ENCODE assay signal across 18 cellular contexts in the genomic region with DNA sequence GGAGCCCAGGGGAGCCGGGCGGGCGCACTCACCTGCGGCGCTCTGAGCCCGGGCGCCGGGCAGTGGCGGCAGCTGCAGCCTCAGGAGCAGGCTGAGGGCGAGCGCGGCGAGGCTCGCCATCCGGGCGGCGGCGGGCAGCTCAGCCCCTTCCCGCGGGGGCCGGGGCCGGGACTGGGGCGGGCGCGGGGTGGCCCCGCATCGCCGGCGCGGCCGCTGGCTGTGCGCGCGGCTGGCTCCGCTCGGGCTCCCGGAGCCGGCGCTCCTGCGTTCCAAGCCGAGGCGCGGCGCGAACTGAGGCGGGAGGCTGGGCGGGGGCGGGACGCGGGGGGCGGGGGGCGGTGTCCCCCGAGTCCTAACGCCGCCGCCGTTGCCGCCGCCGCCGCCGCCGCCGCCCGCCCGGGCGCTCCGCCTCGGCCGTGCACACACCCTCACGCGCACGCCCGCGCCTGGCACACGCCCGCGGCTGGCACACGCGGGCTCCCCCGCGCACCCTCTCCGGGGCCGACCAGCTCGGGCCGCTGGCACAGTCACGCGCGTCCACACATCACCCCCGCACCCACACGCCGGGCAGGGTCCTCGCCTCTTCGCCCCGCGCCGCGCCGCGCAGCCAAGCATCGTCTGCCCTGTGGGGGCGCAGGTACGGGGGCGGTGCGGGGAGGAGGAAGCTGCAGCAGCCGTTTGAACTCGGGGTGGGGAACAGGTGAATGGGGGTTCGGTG. TPM values are rescaled to one million over a fixed set of nuclear protein-coding genes. Genes with fewer than 3 reads are reported as not detected.
DNase-seq lines count a peak whose midpoint lies in the region; ATAC-seq, FAIRE-seq and TF ChIP-seq lines count a peak whose summit lies in the region.
"Had no signal": no experiment of that assay in that cellular context is flagged by ENCODE, and none has a peak within 500 bp of the region (broad histone marks: within the 10 kb centered on the region; RNA-seq: fewer than 3 reads in every experiment).

A gene (minus strand): TSS at position 293 of the 718 bp plus-strand sequence. CDS start 173 bp downstream, at position 120.

- H3K4me1 ChIP-seq in astrocyte (ENCODE audit: insufficient read depth, low read length) (no peaks in the 10 kb centered on the region), HepG2 (ENCODE audit: insufficient read depth, low read length) (no peaks in the 10 kb centered on the region), suprapubic skin (peaks cover 21% of the 10 kb centered on the region)
- H3K4me1 ChIP-seq: A549, Caco-2, thyroid gland had no signal

- H3K4me3 Mint-ChIP-seq in astrocyte (ENCODE audit: unreplicated experiment): peak within 1 kb of the TSS; percentile 40
- H3K4me3 Mint-ChIP-seq: natural killer cell had no signal

- TF ChIP-seq POLR2A in HepG2 (IDR thresholded peaks at IDR 0.05; ENCODE audit: insufficient read depth in 1 of 2, low read depth in 2 of 2, low read length in 2 of 2) (no peak), suprapubic skin (IDR thresholded peaks at IDR 0.05) (no peak)

- intact Hi-C loops in HepG2 (cut with micrococcal nuclease; ENCODE audit: unreplicated experiment): no loop called here

- 55% methylated on average over 35 of the region's 108 CpGs for WGBS in HepG2 (ENCODE audit: low lambda C conversion rate)
- 0% methylated on average over 3 of the region's 108 CpGs for WGBS in suprapubic skin

- no peak for TF ChIP-seq EP300 in HepG2 (IDR thresholded peaks at IDR 0.05; ENCODE audit: low read depth in 2 of 2, low read length in 2 of 2)
- TF ChIP-seq EP300 in HepG2 (CRISPR knock-in tag; IDR thresholded peaks at IDR 0.05; ENCODE audit: borderline replicate concordance): no peak
- no peak for TF ChIP-seq EP300 in suprapubic skin (IDR thresholded peaks at IDR 0.05)

- no peak for FAIRE-seq in astrocyte (lab: Jason Lieb, UNC)
- no peak for FAIRE-seq in HepG2 (lab: Jason Lieb, UNC)
- FAIRE-seq: A549, K562, kidney, small intestine had no signal

- TF ChIP-seq CTCF in astrocyte (IDR thresholded peaks at IDR 0.05; ENCODE audit: insufficient read depth, low read depth, low read length) (no peak), HepG2 (CRISPR knock-in tag; IDR thresholded peaks at IDR 0.05) (no peak), suprapubic skin (IDR thresholded peaks at IDR 0.05) (no peak)

- DNase-seq in NCI-H748 (lab: John Stamatoyannopoulos, UW; ENCODE audit: unreplicated experiment): peak; percentile 68
- DNase-seq in NCI-H748 treated with DMSO at 0.1 percent for 48 hours (lab: John Stamatoyannopoulos, UW): no peak
- no peak for DNase-seq in astrocyte (ENCODE audit: low read depth)
- no peak for DNase-seq in HepG2 (ENCODE audit: low spot score)
- DNase-seq in suprapubic skin (ENCODE audit: low spot score in 2 of 2): no peak
- DNase-seq in SHP77 treated with DMSO at 0.1 percent for 48 hours (lab: John Stamatoyannopoulos, UW): no peak
- DNase-seq in epidermal melanocyte (ENCODE audit: insufficient read length, low spot score): no peak
- DNase-seq in iPS-NIHi7 (ENCODE audit: extremely low spot score): no peak
- DNase-seq: activated CD8-positive, alpha-beta memory T cell treated with anti-CD3 and anti-CD28 coated beads, Interleukin-2, amount 50 U/mL, for 48 hours; Caco-2; kidney; natural killer cell; NCI-H2081; small intestine; thyroid gland had no signal

- CTCF ChIA-PET in HepG2 (lab: Yijun Ruan, JAX; ENCODE audit: low intra/inter-chr PET ratio, low total read pairs): no interaction called here

- H2AFZ ChIP-seq in astrocyte (ENCODE audit: low read depth, low read length) (no peak within 1 kb of the TSS), HepG2 (ENCODE audit: low read length) (no peak within 1 kb of the TSS)

- no peak within 1 kb of the TSS for H3K4me3 ChIP-seq in astrocyte (ENCODE audit: insufficient read depth, low read depth, low read length)
- no peak within 1 kb of the TSS for H3K4me3 ChIP-seq in HepG2 (replicated peaks in 1 of 3; ENCODE audit: insufficient read depth in 1 of 3, low read depth in 2 of 3, low read length in 3 of 3)
- peak within 1 kb of the TSS; percentile 45 for H3K4me3 ChIP-seq in suprapubic skin
- H3K4me3 ChIP-seq: A549, K562, SK-N-MC, thyroid gland had no signal

- no peak for TF ChIP-seq RAD21 in HepG2 (CRISPR knock-in tag; IDR thresholded peaks at IDR 0.05)

- no peaks in the 10 kb centered on the region for H3K36me3 ChIP-seq in astrocyte (ENCODE audit: insufficient read depth, low read length)
- H3K36me3 ChIP-seq in HepG2 (replicated peaks in 1 of 2; ENCODE audit: control insufficient read depth in 1 of 2, insufficient read depth in 2 of 2, low read length in 2 of 2): no peaks in the 10 kb centered on the region
- no peaks in the 10 kb centered on the region for H3K36me3 ChIP-seq in suprapubic skin
- H3K36me3 ChIP-seq: thyroid gland had no signal

- no peak within 1 kb of the TSS for H3K27ac Mint-ChIP-seq in astrocyte (ENCODE audit: unreplicated experiment)
- H3K27ac Mint-ChIP-seq: natural killer cell had no signal

- H3K4me2 ChIP-seq in astrocyte (ENCODE audit: low read length) (no peak within 1 kb of the TSS), HepG2 (ENCODE audit: low read depth, low read length) (no peak within 1 kb of the TSS)
- H3K4me2 ChIP-seq: A549 had no signal

- H3K27ac ChIP-seq in astrocyte (ENCODE audit: low read depth, low read length) (no peak within 1 kb of the TSS), HepG2 (ENCODE audit: extremely low read length, insufficient read depth, low read length) (no peak within 1 kb of the TSS), suprapubic skin (no peak within 1 kb of the TSS)
- H3K27ac ChIP-seq: A549, SK-N-MC, thyroid gland had no signal

- H3K9ac ChIP-seq in astrocyte (ENCODE audit: low read length) (no peak within 1 kb of the TSS), HepG2 (ENCODE audit: insufficient read depth, low read depth, low read length) (no peak within 1 kb of the TSS)

- H3K27me3 ChIP-seq in astrocyte (ENCODE audit: insufficient read depth, low read length) (peaks cover 14% of the 10 kb centered on the region), HepG2 (ENCODE audit: control insufficient read depth in 1 of 2, insufficient read depth in 2 of 2, low read length in 2 of 2) (peaks cover 9 to 38% of the 10 kb centered on the region in 2 experiments; a peak in 3 of 5 replicates), suprapubic skin (peaks cover 61% of the 10 kb centered on the region)
- H3K27me3 ChIP-seq: thyroid gland had no signal

- H3K79me2 ChIP-seq in astrocyte (ENCODE audit: insufficient read depth, low read length) (no peaks in the 10 kb centered on the region), HepG2 (ENCODE audit: insufficient read depth, low read length) (no peaks in the 10 kb centered on the region)

- H4K20me1 ChIP-seq in astrocyte (ENCODE audit: insufficient read depth, low read length): no peaks in the 10 kb centered on the region
- no peaks in the 10 kb centered on the region; the same call in 1 of the 2 replicates for H4K20me1 ChIP-seq in HepG2 (ENCODE audit: insufficient read depth, low read length)

- in situ Hi-C loops in HepG2 (cut with HindIII; ENCODE audit: extremely low pct_ligation_motif_present, low pct_unique_long_range_greater_than_20kb): loop anchor here (5.0 to 10.0 kb wide), 3 partner anchors 985 to 1452 kb away; no protein-coding TSS in a partner anchor

- H3K9me3 ChIP-seq in astrocyte (ENCODE audit: insufficient read depth, low read depth, low read length) (no peaks in the 10 kb centered on the region), HepG2 (ENCODE audit: low read length) (no peaks in the 10 kb centered on the region), suprapubic skin (no peaks in the 10 kb centered on the region)
- H3K9me3 ChIP-seq: A549, Caco-2, thyroid gland had no signal

- no TSS peak for BruUV-seq in HepG2 (replicated peaks; lab: Mats Ljungman, UMichigan)

- H3K27me3 Mint-ChIP-seq in astrocyte (ENCODE audit: low read depth, unreplicated experiment): peaks cover 37% of the 10 kb centered on the region

- no peak for ATAC-seq in HepG2
- ATAC-seq: A549, K562, natural killer cell had no signal

- POLR2A ChIA-PET in HepG2 (lab: Yijun Ruan, JAX): no interaction called here

- H3K36me3 Mint-ChIP-seq in astrocyte (ENCODE audit: low read depth, unreplicated experiment): no peaks in the 10 kb centered on the region
- H3K36me3 Mint-ChIP-seq: natural killer cell had no signal

- no peaks in the 10 kb centered on the region for H3K4me1 Mint-ChIP-seq in astrocyte (ENCODE audit: low read depth, unreplicated experiment)
- H3K4me1 Mint-ChIP-seq: natural killer cell had no signal

- H3K9me3 Mint-ChIP-seq in astrocyte (ENCODE audit: unreplicated experiment): peaks cover 9% of the 10 kb centered on the region
- H3K9me3 Mint-ChIP-seq: natural killer cell had no signal

TF ChIP-seq in HepG2, 621 proteins besides CTCF, POLR2A, EP300 and RAD21 (continues in another document):
- TF ChIP-seq ELF4 (CRISPR knock-in tag; IDR thresholded peaks at IDR 0.05; ENCODE audit: borderline replicate concordance) (no peak), NFKBIZ (CRISPR knock-in tag; IDR thresholded peaks at IDR 0.05) (no peak)

RNA-seq across cellular contexts. Expression of the gene that starts here (rescaled TPM):
- total RNA-seq in astrocyte: 0.25 TPM in 1 of 2 replicates, not detected in the other
- 0.09 TPM in 1 of 2 replicates, not detected in the other for total RNA-seq in HepG2 (2016; rRNA removed; fragmentation: Illumina TruSeq; extraction: Trizol)
- total RNA-seq in HepG2 (2016; cell fraction: cytosol; rRNA removed; fragmentation: Illumina TruSeq; extraction: Trizol; ENCODE audit: low read depth): not detected in 2 replicates
- 0.09 TPM in 1 of 2 replicates, not detected in the other for total RNA-seq in HepG2 (2016; cell fraction: insoluble cytoplasmic fraction; rRNA removed; fragmentation: Illumina TruSeq; extraction: Trizol)
- not detected in 2 replicates for total RNA-seq in HepG2 (2016; cell fraction: membrane; rRNA removed; fragmentation: Illumina TruSeq; extraction: Trizol)
- not detected in 2 replicates for total RNA-seq in HepG2 (2016; cell fraction: nucleus; rRNA removed; fragmentation: Illumina TruSeq; extraction: Trizol)
- under 0.01 TPM in 2 replicates for polyA plus RNA-seq in HepG2 (2011; rRNA removed)
- polyA plus RNA-seq in HepG2 (2011; cell fraction: cytosol; rRNA removed): under 0.01 and 0.01 TPM in 2 replicates
- 0.02 and 0.07 TPM in 2 replicates for polyA plus RNA-seq in HepG2 (2011; cell fraction: nucleus; rRNA removed)
- polyA plus RNA-seq in HepG2 (2012): 0.03 TPM in 1 of 2 replicates, not detected in the other
- not detected in 2 replicates for polyA plus RNA-seq in HepG2 (2016; cell fraction: cytosol; fragmentation: Illumina TruSeq; extraction: Trizol; ENCODE audit: low read depth)
- not detected in 2 replicates for polyA plus RNA-seq in HepG2 (2016; cell fraction: insoluble cytoplasmic fraction; fragmentation: Illumina TruSeq; extraction: Trizol; ENCODE audit: low read depth)
- not detected in 2 replicates for polyA plus RNA-seq in HepG2 (2016; cell fraction: membrane; fragmentation: Illumina TruSeq; extraction: Trizol; ENCODE audit: low read depth)
- not detected in 2 replicates for polyA plus RNA-seq in HepG2 (2016; cell fraction: nucleus; fragmentation: Illumina TruSeq; extraction: Trizol; ENCODE audit: insufficient read depth, low read depth)
- polyA minus RNA-seq in HepG2 (2011; rRNA and poly(A)+ RNA removed; ENCODE audit: low replicate concordance): not detected in 2 replicates
- not detected in 2 replicates for polyA minus RNA-seq in HepG2 (2011; cell fraction: cytosol; rRNA and poly(A)+ RNA removed)
- 0.13 and 0.37 TPM in 2 replicates for polyA minus RNA-seq in HepG2 (2011; cell fraction: nucleus; rRNA and poly(A)+ RNA removed)
- total RNA-seq in suprapubic skin: 1 to 10 TPM in 3 of 4 donors, under 1 TPM in 1; 0.72 to 2.5 (median 1.4) TPM
- total RNA-seq: K562, natural killer cell had no signal
- polyA plus RNA-seq: A549, K562 had no signal
